ENCODE assay signal across 9 cellular contexts in genomic region chr11:67572747-67573419, GRCh38. TPM values are rescaled to one million over a fixed set of nuclear protein-coding genes. Genes with fewer than 3 reads are reported as not detected.
DNase-seq lines count a peak whose midpoint lies in the region; ATAC-seq, FAIRE-seq and TF ChIP-seq lines count a peak whose summit lies in the region.
"Had no signal": no experiment of that assay in that cellular context is flagged by ENCODE, and none has a peak within 500 bp of the region (broad histone marks: within the 10 kb centered on the region; RNA-seq: fewer than 3 reads in every experiment).

No MANE protein-coding gene starts in this region.

- H3K27ac ChIP-seq in PC-3 (ENCODE audit: low read length) (no peak overlapping the region), HepG2 (ENCODE audit: extremely low read length, insufficient read depth, low read length) (no peak overlapping the region), upper lobe of left lung (no peak overlapping the region)

- in situ Hi-C loops in HepG2 (cut with HindIII; ENCODE audit: extremely low pct_ligation_motif_present, low pct_unique_long_range_greater_than_20kb): no loop called here

- H3K36me3 ChIP-seq in PC-3 (ENCODE audit: low read depth, low read length): no peaks in the 10 kb centered on the region
- H3K36me3 ChIP-seq in bronchial epithelial cell (ENCODE audit: control insufficient read depth, insufficient read depth, low read length): no peaks in the 10 kb centered on the region
- no peaks in the 10 kb centered on the region for H3K36me3 ChIP-seq in HepG2 (replicated peaks in 1 of 2; ENCODE audit: control insufficient read depth in 1 of 2, insufficient read depth in 2 of 2, low read length in 2 of 2)
- no peaks in the 10 kb centered on the region for H3K36me3 ChIP-seq in upper lobe of left lung

- FAIRE-seq in bronchial epithelial cell (lab: Jason Lieb, UNC): no peak
- peak; percentile 90 for FAIRE-seq in HepG2 (lab: Jason Lieb, UNC)

- H3K4me2 ChIP-seq in PC-3 (ENCODE audit: low read length): peak overlapping the region; percentile 36
- peak overlapping the region; percentile 64 for H3K4me2 ChIP-seq in HepG2 (ENCODE audit: low read depth, low read length)

- H2AFZ ChIP-seq in PC-3 (ENCODE audit: low read length): no peak overlapping the region
- H2AFZ ChIP-seq in HepG2 (ENCODE audit: low read length): no peak overlapping the region

- POLR2A ChIA-PET in PC-3 (lab: Charles Lee; ENCODE audit: unreplicated experiment): no interaction called here
- POLR2A ChIA-PET in HepG2 (lab: Yijun Ruan, JAX): interaction anchor here (1.2 to 1.6 kb wide), 4 partner anchors 10 to 171 kb away, joined by 3 read pairs; partner anchors contain the start of gene PPP1CA

- peaks cover 10% of the 10 kb centered on the region for H3K4me1 ChIP-seq in PC-3 (ENCODE audit: insufficient read depth, low read length)
- peaks cover 10% of the 10 kb centered on the region for H3K4me1 ChIP-seq in HepG2 (ENCODE audit: insufficient read depth, low read length)
- peaks cover 0 to 5% (median 1%) of the 10 kb centered on the region in 4 donors for H3K4me1 ChIP-seq in upper lobe of left lung

- no peaks in the 10 kb centered on the region for H3K79me2 ChIP-seq in PC-3 (ENCODE audit: low read length)
- no peaks in the 10 kb centered on the region for H3K79me2 ChIP-seq in HepG2 (ENCODE audit: insufficient read depth, low read length)

- H3K9me3 ChIP-seq in PC-3 (ENCODE audit: low read length) (no peaks in the 10 kb centered on the region), HepG2 (ENCODE audit: low read length) (no peaks in the 10 kb centered on the region), upper lobe of left lung (no peaks in the 10 kb centered on the region)

- TF ChIP-seq POLR2A in HepG2 (IDR thresholded peaks at IDR 0.05; ENCODE audit: insufficient read depth in 1 of 2, low read depth in 2 of 2, low read length in 2 of 2) (no peak), upper lobe of left lung (IDR thresholded peaks at IDR 0.05) (no peak), lower leg skin (IDR thresholded peaks at IDR 0.05) (no peak)

- H3K4me3 ChIP-seq in PC-3 (ENCODE audit: low read length) (0 out of 2 replicates have a peak overlapping the region, but pooled peaks have one; percentile 13), bronchial epithelial cell (ENCODE audit: low read depth, low read length) (no peak overlapping the region), HepG2 (replicated peaks in 1 of 3; ENCODE audit: insufficient read depth in 1 of 3, low read depth in 2 of 3, low read length in 3 of 3) (peak overlapping the region in 1 of 3 experiments; percentile 59; a peak in 3 of 6 replicates), upper lobe of left lung (peak overlapping the region in 1 of 4 donors; percentile 23), lower leg skin (ENCODE audit: low read depth, poor library complexity, severe bottlenecking) (no peak overlapping the region)

- intact Hi-C loops in PC-3 (cut with micrococcal nuclease): loop anchor here (1.0 to 5.0 kb wide), 2 partner anchors 33 to 84 kb away; partner anchors contain the start of gene NDUFV1
- intact Hi-C loops in HepG2 (cut with micrococcal nuclease; ENCODE audit: unreplicated experiment): loop anchor here (1.0 kb wide), 1 partner anchor 33 kb away; the partner anchor contains the start of gene NDUFV1
- intact Hi-C loops in lower leg skin (cut with DNase I; ENCODE audit: low total_unique reads): no loop called here

- WGBS in HepG2 (ENCODE audit: low lambda C conversion rate): 4% methylated on average over 21 of the region's 21 CpGs
- WGBS in upper lobe of left lung, 2 donors: 58 to 59% methylated on average over 21 of the region's 21 CpGs
- WGBS in lower leg skin, 2 donors: 59 to 64% methylated on average over 21 of the region's 21 CpGs

- peak; percentile 76 for TF ChIP-seq CTCF in PC-3 (conservative IDR thresholded peaks at IDR 0.05; ENCODE audit: low read depth, low read length)
- TF ChIP-seq CTCF in bronchial epithelial cell (IDR thresholded peaks at IDR 0.05; ENCODE audit: insufficient read depth, low read length, severe bottlenecking): peak; percentile 86
- peak; percentile 92 for TF ChIP-seq CTCF in HepG2 (CRISPR knock-in tag; IDR thresholded peaks at IDR 0.05)
- peak; percentile 59 to 79 (median 67) for TF ChIP-seq CTCF in upper lobe of left lung (IDR thresholded peaks at IDR 0.05)
- TF ChIP-seq CTCF in lower leg skin (IDR thresholded peaks at IDR 0.05): peak in 1 of 3 donors; percentile 21

- DNase-seq in DMS53 (lab: John Stamatoyannopoulos, UW): peak; percentile 96
- DNase-seq in HuH-7 (ENCODE audit: low spot score): peak; percentile 76
- DNase-seq in PC-3: peak; percentile 84
- DNase-seq in bronchial epithelial cell (ENCODE audit: low read depth): peak; percentile 55
- peak; percentile 69 for DNase-seq in HepG2 (ENCODE audit: low spot score)
- peak in 1 of 2 donors; percentile 85 for DNase-seq in upper lobe of left lung
- no peak for DNase-seq in lower leg skin (ENCODE audit: low spot score in 2 of 2)

- H3K9me2 ChIP-seq in PC-3 (replicated peaks; ENCODE audit: low read length): no peaks in the 10 kb centered on the region

- no peaks in the 10 kb centered on the region for H3F3A ChIP-seq in PC-3 (ENCODE audit: low read length, unreplicated experiment)

- ATAC-seq in PC-3 (peak; percentile 89), HepG2 (peak; percentile 77), upper lobe of left lung (ENCODE audit: low FRiP score in 2 of 2) (no peak), GM21390 (IDR thresholded peaks at IDR 0.05; ENCODE audit: unreplicated experiment) (no peak)

- TF ChIP-seq RAD21 in HepG2 (CRISPR knock-in tag; IDR thresholded peaks at IDR 0.05): peak; percentile 88

- CTCF ChIA-PET in PC-3 (lab: Charles Lee) (interaction anchor here (0.5 to 1.0 kb wide), 5 partner anchors 11 to 415 kb away, joined by 3 to 4 read pairs (median 3); no protein-coding TSS in a partner anchor), HepG2 (lab: Yijun Ruan, JAX; ENCODE audit: low intra/inter-chr PET ratio, low total read pairs) (interaction anchor here (1.3 to 1.7 kb wide), 2 partner anchors 34 to 43 kb away, joined by 3 to 20 read pairs; partner anchors contain the start of gene NDUFV1)

- BruUV-seq in PC-3 (replicated peaks; lab: Mats Ljungman, UMichigan) (no TSS peak), HepG2 (replicated peaks; lab: Mats Ljungman, UMichigan) (TSS peak; percentile 46)

- H3K9ac ChIP-seq in PC-3 (ENCODE audit: low read length): no peak overlapping the region
- no peak overlapping the region for H3K9ac ChIP-seq in HepG2 (ENCODE audit: insufficient read depth, low read depth, low read length)

- H3K27me3 ChIP-seq in PC-3 (ENCODE audit: low read length) (no peaks in the 10 kb centered on the region), bronchial epithelial cell (ENCODE audit: control insufficient read depth, insufficient read depth, low read length) (no peaks in the 10 kb centered on the region), HepG2 (ENCODE audit: control insufficient read depth in 1 of 2, insufficient read depth in 2 of 2, low read length in 2 of 2) (peaks cover 0 to 2% of the 10 kb centered on the region in 2 experiments; a peak in 1 of 5 replicates), upper lobe of left lung (no peaks in the 10 kb centered on the region)

- TF ChIP-seq EP300 in HepG2 (IDR thresholded peaks at IDR 0.05; ENCODE audit: low read depth in 2 of 2, low read length in 2 of 2) (no peak), HepG2 (CRISPR knock-in tag; IDR thresholded peaks at IDR 0.05; ENCODE audit: borderline replicate concordance) (no peak), upper lobe of left lung (IDR thresholded peaks at IDR 0.05) (no peak)

- H4K20me1 ChIP-seq in PC-3 (ENCODE audit: low read length) (no peaks in the 10 kb centered on the region), HepG2 (ENCODE audit: insufficient read depth, low read length) (no peaks in the 10 kb centered on the region)

RNA-seq across cellular contexts. Expression of gene GSTP1, which starts 10.7 kb away (rescaled TPM):
- total RNA-seq in PC-3 (2014; rRNA removed) (1,049 and 1,154 TPM in 2 replicates), bronchial epithelial cell (1,931 and 3,840 TPM in 2 replicates), HepG2 (2016; rRNA removed; fragmentation: Illumina TruSeq; extraction: Trizol) (not detected in 2 replicates), upper lobe of left lung (1,000 to 10,000 TPM in 4 of 6 donors, 100 to 1,000 TPM in 2; 600 to 1,952 (median 1,144) TPM), lower leg skin (1,000 to 10,000 TPM; 1,126 to 2,386 (median 2,019) TPM)
- not detected in 2 replicates for total RNA-seq in HepG2 (2016; cell fraction: cytosol; rRNA removed; fragmentation: Illumina TruSeq; extraction: Trizol; ENCODE audit: low read depth)
- total RNA-seq in HepG2 (2016; cell fraction: insoluble cytoplasmic fraction; rRNA removed; fragmentation: Illumina TruSeq; extraction: Trizol): not detected in 2 replicates
- not detected in 2 replicates for total RNA-seq in HepG2 (2016; cell fraction: membrane; rRNA removed; fragmentation: Illumina TruSeq; extraction: Trizol)
- total RNA-seq in HepG2 (2016; cell fraction: nucleus; rRNA removed; fragmentation: Illumina TruSeq; extraction: Trizol): not detected in 2 replicates
- polyA plus RNA-seq in HepG2 (2011; rRNA removed): 0.33 TPM in 1 of 2 replicates, not detected in the other
- polyA plus RNA-seq in HepG2 (2011; cell fraction: cytosol; rRNA removed): 0.27 and 0.32 TPM in 2 replicates
- polyA plus RNA-seq in HepG2 (2011; cell fraction: nucleus; rRNA removed): 0.35 and 0.42 TPM in 2 replicates
- not detected in 2 replicates for polyA plus RNA-seq in HepG2 (2012)
- polyA plus RNA-seq in HepG2 (2016; cell fraction: cytosol; fragmentation: Illumina TruSeq; extraction: Trizol; ENCODE audit: low read depth): not detected in 2 replicates
- not detected in 2 replicates for polyA plus RNA-seq in HepG2 (2016; cell fraction: insoluble cytoplasmic fraction; fragmentation: Illumina TruSeq; extraction: Trizol; ENCODE audit: low read depth)
- polyA plus RNA-seq in HepG2 (2016; cell fraction: membrane; fragmentation: Illumina TruSeq; extraction: Trizol; ENCODE audit: low read depth): not detected in 2 replicates
- not detected in 2 replicates for polyA plus RNA-seq in HepG2 (2016; cell fraction: nucleus; fragmentation: Illumina TruSeq; extraction: Trizol; ENCODE audit: insufficient read depth, low read depth)
- polyA minus RNA-seq in HepG2 (2011; rRNA and poly(A)+ RNA removed; ENCODE audit: low replicate concordance): 3.7 and 5.0 TPM in 2 replicates
- polyA minus RNA-seq in HepG2 (2011; cell fraction: cytosol; rRNA and poly(A)+ RNA removed): not detected in 2 replicates
- not detected in 2 replicates for polyA minus RNA-seq in HepG2 (2011; cell fraction: nucleus; rRNA and poly(A)+ RNA removed)

RNA-seq across cellular contexts. Expression of gene NDUFV1, which starts 33.9 kb away (rescaled TPM):
- total RNA-seq in PC-3 (2014; rRNA removed): 499 and 686 TPM in 2 replicates
- total RNA-seq in bronchial epithelial cell: 242 and 252 TPM in 2 replicates
- total RNA-seq in HepG2 (2016; rRNA removed; fragmentation: Illumina TruSeq; extraction: Trizol): 137 and 140 TPM in 2 replicates
- total RNA-seq in HepG2 (2016; cell fraction: cytosol; rRNA removed; fragmentation: Illumina TruSeq; extraction: Trizol; ENCODE audit: low read depth): 56.4 and 57.7 TPM in 2 replicates
- total RNA-seq in HepG2 (2016; cell fraction: insoluble cytoplasmic fraction; rRNA removed; fragmentation: Illumina TruSeq; extraction: Trizol): 130 and 141 TPM in 2 replicates
- total RNA-seq in HepG2 (2016; cell fraction: membrane; rRNA removed; fragmentation: Illumina TruSeq; extraction: Trizol): 58.9 and 72.8 TPM in 2 replicates
- 73.7 and 87.9 TPM in 2 replicates for total RNA-seq in HepG2 (2016; cell fraction: nucleus; rRNA removed; fragmentation: Illumina TruSeq; extraction: Trizol)
- polyA plus RNA-seq in HepG2 (2011; rRNA removed): 88.9 and 92.4 TPM in 2 replicates
- polyA plus RNA-seq in HepG2 (2011; cell fraction: cytosol; rRNA removed): 80.9 and 124 TPM in 2 replicates
- 241 and 294 TPM in 2 replicates for polyA plus RNA-seq in HepG2 (2011; cell fraction: nucleus; rRNA removed)
- 86.7 and 89.4 TPM in 2 replicates for polyA plus RNA-seq in HepG2 (2012)
- 41.2 and 47.2 TPM in 2 replicates for polyA plus RNA-seq in HepG2 (2016; cell fraction: cytosol; fragmentation: Illumina TruSeq; extraction: Trizol; ENCODE audit: low read depth)
- polyA plus RNA-seq in HepG2 (2016; cell fraction: insoluble cytoplasmic fraction; fragmentation: Illumina TruSeq; extraction: Trizol; ENCODE audit: low read depth): 109 and 121 TPM in 2 replicates
- 38.1 and 45.1 TPM in 2 replicates for polyA plus RNA-seq in HepG2 (2016; cell fraction: membrane; fragmentation: Illumina TruSeq; extraction: Trizol; ENCODE audit: low read depth)
- 169 and 179 TPM in 2 replicates for polyA plus RNA-seq in HepG2 (2016; cell fraction: nucleus; fragmentation: Illumina TruSeq; extraction: Trizol; ENCODE audit: insufficient read depth, low read depth)
- polyA minus RNA-seq in HepG2 (2011; rRNA and poly(A)+ RNA removed; ENCODE audit: low replicate concordance): 124 and 164 TPM in 2 replicates
- polyA minus RNA-seq in HepG2 (2011; cell fraction: cytosol; rRNA and poly(A)+ RNA removed): 50.1 and 58.7 TPM in 2 replicates
- 52.5 and 56.4 TPM in 2 replicates for polyA minus RNA-seq in HepG2 (2011; cell fraction: nucleus; rRNA and poly(A)+ RNA removed)
- total RNA-seq in upper lobe of left lung: 100 to 1,000 TPM; 169 to 395 (median 205) TPM
- 100 to 1,000 TPM; 238 to 283 (median 269) TPM for total RNA-seq in lower leg skin

RNA-seq across cellular contexts. Expression of gene CABP2, which starts 49.6 kb away (rescaled TPM):
- not detected in 2 replicates for total RNA-seq in PC-3 (2014; rRNA removed)
- not detected in 2 replicates for total RNA-seq in bronchial epithelial cell
- not detected in 2 replicates for total RNA-seq in HepG2 (2016; rRNA removed; fragmentation: Illumina TruSeq; extraction: Trizol)
- total RNA-seq in HepG2 (2016; cell fraction: cytosol; rRNA removed; fragmentation: Illumina TruSeq; extraction: Trizol; ENCODE audit: low read depth): not detected in 2 replicates
- total RNA-seq in HepG2 (2016; cell fraction: insoluble cytoplasmic fraction; rRNA removed; fragmentation: Illumina TruSeq; extraction: Trizol): not detected in 2 replicates
- not detected in 2 replicates for total RNA-seq in HepG2 (2016; cell fraction: membrane; rRNA removed; fragmentation: Illumina TruSeq; extraction: Trizol)
- total RNA-seq in HepG2 (2016; cell fraction: nucleus; rRNA removed; fragmentation: Illumina TruSeq; extraction: Trizol): not detected in 2 replicates
- not detected in 2 replicates for polyA plus RNA-seq in HepG2 (2011; rRNA removed)
- not detected in 2 replicates for polyA plus RNA-seq in HepG2 (2011; cell fraction: cytosol; rRNA removed)
- not detected in 2 replicates for polyA plus RNA-seq in HepG2 (2011; cell fraction: nucleus; rRNA removed)
- polyA plus RNA-seq in HepG2 (2012): not detected in 2 replicates
- not detected in 2 replicates for polyA plus RNA-seq in HepG2 (2016; cell fraction: cytosol; fragmentation: Illumina TruSeq; extraction: Trizol; ENCODE audit: low read depth)
- polyA plus RNA-seq in HepG2 (2016; cell fraction: insoluble cytoplasmic fraction; fragmentation: Illumina TruSeq; extraction: Trizol; ENCODE audit: low read depth): not detected in 2 replicates
- not detected in 2 replicates for polyA plus RNA-seq in HepG2 (2016; cell fraction: membrane; fragmentation: Illumina TruSeq; extraction: Trizol; ENCODE audit: low read depth)
- polyA plus RNA-seq in HepG2 (2016; cell fraction: nucleus; fragmentation: Illumina TruSeq; extraction: Trizol; ENCODE audit: insufficient read depth, low read depth): not detected in 2 replicates
- polyA minus RNA-seq in HepG2 (2011; rRNA and poly(A)+ RNA removed; ENCODE audit: low replicate concordance): not detected in 2 replicates
- polyA minus RNA-seq in HepG2 (2011; cell fraction: cytosol; rRNA and poly(A)+ RNA removed): not detected in 2 replicates
- polyA minus RNA-seq in HepG2 (2011; cell fraction: nucleus; rRNA and poly(A)+ RNA removed): not detected in 2 replicates
- not detected for total RNA-seq in upper lobe of left lung
- total RNA-seq in lower leg skin: not detected
- total RNA-seq: pulmonary artery endothelial cell had no signal

RNA-seq across cellular contexts. Expression of gene NUDT8, which starts 56.9 kb away (rescaled TPM):
- total RNA-seq in PC-3 (2014; rRNA removed) (36.3 and 50.6 TPM in 2 replicates), bronchial epithelial cell (14.2 and 22.3 TPM in 2 replicates), HepG2 (2016; rRNA removed; fragmentation: Illumina TruSeq; extraction: Trizol) (18.0 and 25.8 TPM in 2 replicates), upper lobe of left lung (10 to 100 TPM in 4 of 6 donors, 1 to 10 TPM in 1, not detected in 1; 4.3 to 17.8 (median 13.9) TPM), lower leg skin (10 to 100 TPM; 42.1 to 89.4 (median 55.1) TPM)
- 20.3 and 23.2 TPM in 2 replicates for total RNA-seq in HepG2 (2016; cell fraction: cytosol; rRNA removed; fragmentation: Illumina TruSeq; extraction: Trizol; ENCODE audit: low read depth)
- 15.4 and 25.8 TPM in 2 replicates for total RNA-seq in HepG2 (2016; cell fraction: insoluble cytoplasmic fraction; rRNA removed; fragmentation: Illumina TruSeq; extraction: Trizol)
- 20.1 and 24.5 TPM in 2 replicates for total RNA-seq in HepG2 (2016; cell fraction: membrane; rRNA removed; fragmentation: Illumina TruSeq; extraction: Trizol)
- total RNA-seq in HepG2 (2016; cell fraction: nucleus; rRNA removed; fragmentation: Illumina TruSeq; extraction: Trizol): 14.1 and 16.1 TPM in 2 replicates
- polyA plus RNA-seq in HepG2 (2011; rRNA removed): 6.7 and 7.8 TPM in 2 replicates
- 4.9 and 12.5 TPM in 2 replicates for polyA plus RNA-seq in HepG2 (2011; cell fraction: cytosol; rRNA removed)
- polyA plus RNA-seq in HepG2 (2011; cell fraction: nucleus; rRNA removed): 38.1 and 38.7 TPM in 2 replicates
- polyA plus RNA-seq in HepG2 (2012): 13.5 and 13.9 TPM in 2 replicates
- polyA plus RNA-seq in HepG2 (2016; cell fraction: cytosol; fragmentation: Illumina TruSeq; extraction: Trizol; ENCODE audit: low read depth): 26.1 and 30.7 TPM in 2 replicates
- 20.3 and 26.5 TPM in 2 replicates for polyA plus RNA-seq in HepG2 (2016; cell fraction: insoluble cytoplasmic fraction; fragmentation: Illumina TruSeq; extraction: Trizol; ENCODE audit: low read depth)
- 20.2 and 22.8 TPM in 2 replicates for polyA plus RNA-seq in HepG2 (2016; cell fraction: membrane; fragmentation: Illumina TruSeq; extraction: Trizol; ENCODE audit: low read depth)
- 27.4 and 28.8 TPM in 2 replicates for polyA plus RNA-seq in HepG2 (2016; cell fraction: nucleus; fragmentation: Illumina TruSeq; extraction: Trizol; ENCODE audit: insufficient read depth, low read depth)
- 11.2 and 17.2 TPM in 2 replicates for polyA minus RNA-seq in HepG2 (2011; rRNA and poly(A)+ RNA removed; ENCODE audit: low replicate concordance)
- 5.1 and 6.1 TPM in 2 replicates for polyA minus RNA-seq in HepG2 (2011; cell fraction: cytosol; rRNA and poly(A)+ RNA removed)
- 11.8 and 16.4 TPM in 2 replicates for polyA minus RNA-seq in HepG2 (2011; cell fraction: nucleus; rRNA and poly(A)+ RNA removed)

Comparison
In these comparisons a context has a peak if more than half of its experiments do, and no peak if none do; other contexts are left out.
1. DNase-seq: peak in DMS53 (single experiment), HuH-7 (single experiment), PC-3 (single experiment), bronchial epithelial cell (single experiment) and HepG2 (single experiment); none in lower leg skin (0 of 2).
2. ATAC-seq: peak in PC-3 (single experiment) and HepG2 (single experiment); none in upper lobe of left lung (0 of 2) and GM21390 (single experiment).
3. RNA of gene GSTP1, which starts 10.7 kb away (total RNA-seq): 1,126 to 2,386 TPM in lower leg skin, 1,931 to 3,840 TPM in bronchial epithelial cell, 1,049 to 1,154 TPM in PC-3 and 600 to 1,952 TPM in upper lobe of left lung; not detected in HepG2; every median in the first group is over 100 times any median in the second.